ENCODE assay signal across 13 cellular contexts in the genomic region with DNA sequence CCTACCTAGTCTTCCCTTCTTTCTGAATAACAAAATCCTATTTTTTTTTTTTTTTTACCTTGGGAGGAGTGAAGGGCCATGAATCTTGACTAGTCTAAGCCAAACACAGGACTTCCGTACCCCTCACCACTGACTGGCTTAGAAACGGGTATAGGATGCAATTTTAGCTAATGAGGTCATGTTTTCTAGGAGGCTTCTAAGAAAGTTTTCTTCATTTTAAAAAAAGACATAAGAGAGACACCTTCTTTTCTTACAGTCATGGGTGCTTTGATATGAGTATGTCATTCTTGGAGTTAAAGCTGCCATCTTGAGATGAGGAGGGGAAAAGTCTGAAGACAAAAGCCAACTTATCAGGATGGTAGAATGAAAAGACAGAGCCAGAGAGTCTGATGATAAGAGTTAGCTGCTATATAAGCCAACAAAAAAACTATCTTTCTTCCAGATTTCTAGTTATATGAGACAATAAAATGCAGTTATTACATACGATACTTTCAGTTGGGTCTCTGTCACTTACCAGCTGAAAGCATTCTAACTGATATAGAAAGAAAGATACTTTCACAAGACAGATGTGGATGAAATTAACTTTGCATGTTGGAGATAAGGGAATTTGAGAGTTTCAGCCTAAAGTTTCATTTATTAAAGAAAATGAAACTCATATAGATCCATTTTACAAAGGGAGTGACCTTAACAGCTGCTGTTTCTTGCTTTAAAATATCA. TPM values are rescaled to one million over a fixed set of nuclear protein-coding genes. Genes with fewer than 3 reads are reported as not detected.
DNase-seq lines count a peak whose midpoint lies in the region; ATAC-seq, FAIRE-seq and TF ChIP-seq lines count a peak whose summit lies in the region.
"Had no signal": no experiment of that assay in that cellular context is flagged by ENCODE, and none has a peak within 500 bp of the region (broad histone marks: within the 10 kb centered on the region; RNA-seq: fewer than 3 reads in every experiment).

No MANE protein-coding gene starts in this region.

- peaks cover 12% of the 10 kb centered on the region for H3K4me1 ChIP-seq in CD4-positive, CD25-positive, alpha-beta regulatory T cell (ENCODE audit: control insufficient read depth, insufficient read depth, low read length, poor library complexity, severe bottlenecking)
- H3K4me1 ChIP-seq in lower lobe of right lung, result peaks cover 34% of the 10 kb centered on the region
- H3K4me1 ChIP-seq: BLaER1 had no signal

- H3K9me3 ChIP-seq in CD4-positive, CD25-positive, alpha-beta regulatory T cell (ENCODE audit: control insufficient read depth in 2 of 2, low read length in 2 of 2), result peaks cover 6 to 10% of the 10 kb centered on the region in 2 experiments
- peaks cover 15% of the 10 kb centered on the region for H3K9me3 ChIP-seq in lower lobe of right lung

- peaks cover 0 to 9% (median 0%) of the 10 kb centered on the region in 7 donors for H3K9me3 Mint-ChIP-seq in CD4-positive, CD25-positive, alpha-beta regulatory T cell
- peaks cover 9% of the 10 kb centered on the region for H3K9me3 Mint-ChIP-seq in activated CD4-positive, alpha-beta memory T cell treated with anti-CD3 and anti-CD28 coated beads for 36 hours

- H3K36me3 Mint-ChIP-seq in CD4-positive, CD25-positive, alpha-beta regulatory T cell, result peaks cover 12% of the 10 kb centered on the region
- peaks cover 15% of the 10 kb centered on the region for H3K36me3 Mint-ChIP-seq in activated CD4-positive, alpha-beta memory T cell treated with anti-CD3 and anti-CD28 coated beads for 36 hours

- no peaks in the 10 kb centered on the region for H3K27me3 ChIP-seq in CD4-positive, CD25-positive, alpha-beta regulatory T cell (ENCODE audit: control insufficient read depth, insufficient read depth, low read length)
- H3K27me3 ChIP-seq in lower lobe of right lung (ENCODE audit: low read depth), result no peaks in the 10 kb centered on the region
- H3K27me3 ChIP-seq: BLaER1 had no signal

- no peak overlapping the region for H3K27ac ChIP-seq in CD4-positive, CD25-positive, alpha-beta regulatory T cell (ENCODE audit: insufficient read depth, low read length, poor library complexity, severe bottlenecking)
- H3K27ac ChIP-seq in lower lobe of right lung, result peak overlapping the region; percentile 70
- H3K27ac ChIP-seq: BLaER1 had no signal

- H3K4me3 Mint-ChIP-seq in CD4-positive, CD25-positive, alpha-beta regulatory T cell, result peak overlapping the region; percentile 70 to 92 (median 79)
- peak overlapping the region; percentile 35 for H3K4me3 Mint-ChIP-seq in activated CD4-positive, alpha-beta memory T cell treated with anti-CD3 and anti-CD28 coated beads for 36 hours
- H3K4me3 Mint-ChIP-seq: GM23338 had no signal

- no peaks in the 10 kb centered on the region for H3K36me3 ChIP-seq in CD4-positive, CD25-positive, alpha-beta regulatory T cell (ENCODE audit: control insufficient read depth, insufficient read depth, low read length)
- no peaks in the 10 kb centered on the region for H3K36me3 ChIP-seq in lower lobe of right lung
- H3K36me3 ChIP-seq: BLaER1 had no signal

- DNase-seq in CD4-positive, CD25-positive, alpha-beta regulatory T cell, result peak in 1 of 3 donors; percentile 30
- DNase-seq in H54 (ENCODE audit: insufficient read length, low spot score), result no peak
- DNase-seq in activated CD4-positive, alpha-beta memory T cell treated with anti-CD3 and anti-CD28 coated beads for 36 hours, result no peak
- DNase-seq in lower lobe of right lung, result no peak
- no peak for DNase-seq in NCI-H526 (lab: John Stamatoyannopoulos, UW)
- no peak for DNase-seq in DMS 273 (lab: John Stamatoyannopoulos, UW; ENCODE audit: unreplicated experiment)
- DNase-seq in left lobe of liver (ENCODE audit: low spot score), result no peak
- DNase-seq: Karpas-422; NCI-H2029; stimulated activated CD4-positive, alpha-beta T cell treated with anti-CD3 and anti-CD28 coated beads, Interleukin-2, amount 100 ng/mL, for 24 hours had no signal

- no peaks in the 10 kb centered on the region for H3K27me3 Mint-ChIP-seq in CD4-positive, CD25-positive, alpha-beta regulatory T cell
- no peaks in the 10 kb centered on the region for H3K27me3 Mint-ChIP-seq in activated CD4-positive, alpha-beta memory T cell treated with anti-CD3 and anti-CD28 coated beads for 36 hours

- peak overlapping the region; percentile 41 to 90 (median 72) for H3K27ac Mint-ChIP-seq in CD4-positive, CD25-positive, alpha-beta regulatory T cell
- peak overlapping the region; percentile 71 for H3K27ac Mint-ChIP-seq in activated CD4-positive, alpha-beta memory T cell treated with anti-CD3 and anti-CD28 coated beads for 36 hours
- H3K27ac Mint-ChIP-seq: GM23338 had no signal

- intact Hi-C loops in activated CD4-positive, alpha-beta memory T cell treated with anti-CD3 and anti-CD28 coated beads for 36 hours (cut with micrococcal nuclease), result loop anchor here (1.0 kb wide), 1 partner anchor 11 kb away; no protein-coding TSS in a partner anchor
- intact Hi-C loops in lower lobe of right lung (cut with DNase I), result no loop called here

- TF ChIP-seq CTCF in lower lobe of right lung (IDR thresholded peaks at IDR 0.05), result no peak

- H3K4me3 ChIP-seq in CD4-positive, CD25-positive, alpha-beta regulatory T cell (ENCODE audit: low read depth, low read length), result peak overlapping the region; percentile 57
- H3K4me3 ChIP-seq in lower lobe of right lung, result peak overlapping the region; percentile 41
- H3K4me3 ChIP-seq: BLaER1, GM23338 had no signal

- POLR2A ChIA-PET in activated CD4-positive, alpha-beta memory T cell treated with anti-CD3 and anti-CD28 coated beads for 36 hours (lab: Charles Lee), result interaction anchor here (0.8 to 2.1 kb wide), 3 partner anchors 10 to 137 kb away, joined by 3 to 10 read pairs (median 5); no protein-coding TSS in a partner anchor

- TF ChIP-seq POLR2A in H54 (IDR thresholded peaks at IDR 0.05; ENCODE audit: low read depth, low read length), result no peak

- peaks cover 15 to 37% (median 22%) of the 10 kb centered on the region in 4 donors for H3K4me1 Mint-ChIP-seq in CD4-positive, CD25-positive, alpha-beta regulatory T cell
- peaks cover 31% of the 10 kb centered on the region for H3K4me1 Mint-ChIP-seq in activated CD4-positive, alpha-beta memory T cell treated with anti-CD3 and anti-CD28 coated beads for 36 hours (ENCODE audit: low read depth)

- ATAC-seq in CD4-positive, CD25-positive, alpha-beta regulatory T cell (ENCODE audit: low read depth in 2 of 2), result no peak
- ATAC-seq in lower lobe of right lung (no peak), HG03354 (IDR thresholded peaks at IDR 0.05; ENCODE audit: poor library complexity, severe bottlenecking, unreplicated experiment) (no peak), left lobe of liver (no peak)
- ATAC-seq: GM23338 had no signal

- CTCF ChIA-PET in activated CD4-positive, alpha-beta memory T cell treated with anti-CD3 and anti-CD28 coated beads for 36 hours (lab: Charles Lee), result interaction anchor here (1.0 to 1.6 kb wide), 6 partner anchors 11 to 348 kb away, joined by 3 to 5 read pairs (median 4); a partner anchor contains a TSS

- FAIRE-seq in H54 (lab: Jason Lieb, UNC), result peak; percentile 27

RNA-seq across cellular contexts. Expression of a gene that starts 34.0 kb away (rescaled TPM):
- total RNA-seq in CD4-positive, CD25-positive, alpha-beta regulatory T cell, result 3.4 TPM
- 1 to 10 TPM; 1.6 to 5.1 (median 3.2) TPM for polyA plus RNA-seq in CD4-positive, CD25-positive, alpha-beta regulatory T cell
- total RNA-seq in activated CD4-positive, alpha-beta memory T cell treated with anti-CD3 and anti-CD28 coated beads for 36 hours, result 1 to 10 TPM; 3.7 TPM
- total RNA-seq in lower lobe of right lung, result 15.2 TPM
- 1.9 TPM for total RNA-seq in left lobe of liver
